In genomic region chr2:112692496-112692911, GRCh38 we compare ENCODE assay signal across 8 cellular contexts. TPM values are rescaled to one million over a fixed set of nuclear protein-coding genes. Genes with fewer than 3 reads are reported as not detected.
A peak's percentile ranks its signal among the peaks of the same experiment; 100 is the strongest.
DNase-seq lines count a peak whose midpoint lies in the region; ATAC-seq and TF ChIP-seq lines count a peak whose summit lies in the region.

No MANE protein-coding gene starts in this region.

- no peaks in the 10 kb centered on the region for H3K4me1 ChIP-seq in prostate gland (replicated peaks)

- no peaks in the 10 kb centered on the region for H3K9me3 Mint-ChIP-seq in activated CD8-positive, alpha-beta T cell treated with anti-CD3 and anti-CD28 coated beads, Interleukin-2, amount 10 ng/mL, durations not matched to agents 7 days and 5 days (ENCODE audit: insufficient read depth)

- H3K36me3 ChIP-seq in prostate gland: no peaks in the 10 kb centered on the region

- POLR2A ChIA-PET in AG04450 (lab: Yijun Ruan, JAX): interaction anchor here (0.9 to 1.0 kb wide), 3 partner anchors 21 to 66 kb away, joined by 3 to 5 read pairs (median 4); partner anchors contain the start of gene SLC20A1
- POLR2A ChIA-PET in activated CD8-positive, alpha-beta T cell treated with anti-CD3 and anti-CD28 coated beads, Interleukin-2, amount 10 ng/mL, durations not matched to agents 7 days and 5 days (lab: Charles Lee): interaction anchor here (0.7 to 1.8 kb wide), 8 partner anchors 9 to 107 kb away, joined by 4 to 9 read pairs (median 5); partner anchors contain the start of gene CHCHD5

- WGBS in prostate gland: 30% methylated on average over 5 of the region's 5 CpGs

- TF ChIP-seq CTCF in AG04450 (IDR thresholded peaks at IDR 0.05; ENCODE audit: low read depth, low read length) (no peak), prostate gland (IDR thresholded peaks at IDR 0.05) (no peak)

- TF ChIP-seq POLR2A in prostate gland (IDR thresholded peaks at IDR 0.05): no peak

- H3K4me3 ChIP-seq in AG04450 (ENCODE audit: low read depth, low read length) (no peak overlapping the region), prostate gland (no peak overlapping the region)

- H3K9me3 ChIP-seq in AG04450 (ENCODE audit: control insufficient read depth, insufficient read depth, low read length): no peaks in the 10 kb centered on the region
- no peaks in the 10 kb centered on the region for H3K9me3 ChIP-seq in prostate gland

- DNase-seq in AG04450 (ENCODE audit: low read depth, low spot score): peak; percentile 87
- DNase-seq in NCI-H446 treated with DMSO at 0.1 percent for 48 hours (lab: John Stamatoyannopoulos, UW): peak; percentile 58
- peak; percentile 83 for DNase-seq in activated CD8-positive, alpha-beta T cell treated with anti-CD3 and anti-CD28 coated beads, Interleukin-2, amount 10 ng/mL, durations not matched to agents 7 days and 5 days
- DNase-seq in fibroblast of gingiva (ENCODE audit: low read depth): peak; percentile 93
- DNase-seq in prostate gland (ENCODE audit: low spot score): peak; percentile 52
- DNase-seq in NCI-H1092 treated with DMSO at 0.1 percent for 48 hours (lab: John Stamatoyannopoulos, UW): no peak

- no peaks in the 10 kb centered on the region for H3K27me3 ChIP-seq in AG04450 (ENCODE audit: control insufficient read depth, insufficient read depth, low read length)
- no peaks in the 10 kb centered on the region for H3K27me3 ChIP-seq in prostate gland (replicated peaks; ENCODE audit: insufficient read depth)

- peak overlapping the region; percentile 94 for H3K27ac ChIP-seq in AG04450 (ENCODE audit: low read depth, low read length)
- H3K27ac ChIP-seq in prostate gland: no peak overlapping the region

- CTCF ChIA-PET in AG04450 (lab: Charles Lee): interaction anchor here (0.8 to 3.1 kb wide), 8 partner anchors 9 to 249 kb away, joined by 3 to 23 read pairs (median 5); no protein-coding TSS in a partner anchor
- CTCF ChIA-PET in activated CD8-positive, alpha-beta T cell treated with anti-CD3 and anti-CD28 coated beads, Interleukin-2, amount 10 ng/mL, durations not matched to agents 7 days and 5 days (lab: Charles Lee): interaction anchor here (0.6 to 5.3 kb wide), 10 partner anchors 15 to 250 kb away, joined by 3 to 109 read pairs (median 18); partner anchors contain the start of gene SLC20A1

- ATAC-seq in GM18873 (IDR thresholded peaks at IDR 0.05; ENCODE audit: low FRiP score, unreplicated experiment) (peak; percentile 68), HG03066 (IDR thresholded peaks at IDR 0.05; ENCODE audit: low read depth, unreplicated experiment) (peak; percentile 87)
- peak; percentile 94 for ATAC-seq in activated CD8-positive, alpha-beta T cell treated with anti-CD3 and anti-CD28 coated beads, Interleukin-2, amount 10 ng/mL, durations not matched to agents 7 days and 5 days

- peak overlapping the region; percentile 83 for H3K27ac Mint-ChIP-seq in activated CD8-positive, alpha-beta T cell treated with anti-CD3 and anti-CD28 coated beads, Interleukin-2, amount 10 ng/mL, durations not matched to agents 7 days and 5 days

- peaks cover 16% of the 10 kb centered on the region for H3K27me3 Mint-ChIP-seq in activated CD8-positive, alpha-beta T cell treated with anti-CD3 and anti-CD28 coated beads, Interleukin-2, amount 10 ng/mL, durations not matched to agents 7 days and 5 days (ENCODE audit: low read depth)

- H3K36me3 Mint-ChIP-seq in activated CD8-positive, alpha-beta T cell treated with anti-CD3 and anti-CD28 coated beads, Interleukin-2, amount 10 ng/mL, durations not matched to agents 7 days and 5 days (ENCODE audit: low read depth): no peaks in the 10 kb centered on the region

- H3K4me3 Mint-ChIP-seq in activated CD8-positive, alpha-beta T cell treated with anti-CD3 and anti-CD28 coated beads, Interleukin-2, amount 10 ng/mL, durations not matched to agents 7 days and 5 days: no peak overlapping the region

- intact Hi-C loops in prostate gland (cut with DNase I): no loop called here

- peaks cover 37% of the 10 kb centered on the region for H3K4me1 Mint-ChIP-seq in activated CD8-positive, alpha-beta T cell treated with anti-CD3 and anti-CD28 coated beads, Interleukin-2, amount 10 ng/mL, durations not matched to agents 7 days and 5 days (ENCODE audit: low read depth)

RNA-seq across cellular contexts. Expression of gene NT5DC4, which starts 28.3 kb away (rescaled TPM):
- not detected in 2 replicates for polyA plus RNA-seq in AG04450 (2011; rRNA removed)
- polyA minus RNA-seq in AG04450 (2011; rRNA and poly(A)+ RNA removed): not detected in 2 replicates
- total RNA-seq in activated CD8-positive, alpha-beta T cell treated with anti-CD3 and anti-CD28 coated beads, Interleukin-2, amount 10 ng/mL, durations not matched to agents 7 days and 5 days: not detected
- under 1 TPM in 1 of 2 donors, not detected in 1; 0.23 TPM for total RNA-seq in prostate gland

RNA-seq across cellular contexts. Expression of gene SLC20A1, which starts 46.8 kb away (rescaled TPM):
- 71.8 and 74.8 TPM in 2 replicates for polyA plus RNA-seq in AG04450 (2011; rRNA removed)
- polyA minus RNA-seq in AG04450 (2011; rRNA and poly(A)+ RNA removed): 64.9 and 67.1 TPM in 2 replicates
- 100 to 1,000 TPM; 115 to 120 TPM for total RNA-seq in activated CD8-positive, alpha-beta T cell treated with anti-CD3 and anti-CD28 coated beads, Interleukin-2, amount 10 ng/mL, durations not matched to agents 7 days and 5 days
- total RNA-seq in prostate gland: 10 to 100 TPM; 10.7 to 34.1 TPM
